In the genomic region with DNA sequence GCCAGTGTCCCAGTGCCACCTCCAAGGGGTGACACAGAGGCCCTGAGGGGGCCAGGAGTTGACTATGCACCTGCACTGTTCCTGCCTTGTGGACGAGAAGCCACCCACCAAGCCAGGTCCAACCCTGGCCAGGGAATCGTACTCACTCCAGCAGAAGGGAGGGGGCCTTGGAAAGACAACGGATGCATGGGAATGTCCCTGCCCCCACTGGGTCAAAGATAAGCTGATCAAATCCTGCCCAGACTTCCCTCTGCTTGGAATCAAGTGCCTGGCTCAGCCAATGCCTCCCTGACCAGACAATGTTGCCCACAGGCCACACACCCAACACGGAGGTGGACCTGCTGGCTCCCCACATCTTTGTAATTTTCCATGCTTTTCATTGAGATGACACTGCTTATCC, we compare ENCODE assay signal across 25 cellular contexts. TPM values are rescaled to one million over a fixed set of nuclear protein-coding genes. Genes with fewer than 3 reads are reported as not detected.
"Had no signal": no experiment of that assay in that cellular context is flagged by ENCODE, and none has a peak within 500 bp of the region (broad histone marks: within the 10 kb centered on the region; RNA-seq: fewer than 3 reads in every experiment).

No MANE protein-coding gene starts in this region.

- H3K4me1 ChIP-seq: gastrocnemius medialis, sigmoid colon, transverse colon had no signal

- H3K9me3 ChIP-seq: esophagus muscularis mucosa, gastrocnemius medialis, heart right ventricle, left lung, lower lobe of right lung, ovary, right atrium auricular region, sigmoid colon, stomach, thoracic aorta, transverse colon had no signal

- ATAC-seq: gastrocnemius medialis, heart right ventricle, left lung, lower lobe of right lung had no signal

- H3K27ac ChIP-seq: epithelial cell of prostate, esophagus muscularis mucosa, gastrocnemius medialis, heart right ventricle, left lung, lower lobe of right lung, ovary, right atrium auricular region, sigmoid colon, skin epidermis, stomach, thoracic aorta, transverse colon had no signal

- H3K4me3 Mint-ChIP-seq: neural crest cell had no signal

- H3K4me3 ChIP-seq: esophagus muscularis mucosa, gastrocnemius medialis, heart right ventricle, left lung, lower lobe of right lung, ovary, right atrium auricular region, sigmoid colon, skin epidermis, stomach, thoracic aorta, transverse colon had no signal

- H3K36me3 ChIP-seq: esophagus muscularis mucosa, gastrocnemius medialis, heart right ventricle, left lung, ovary, right atrium auricular region, sigmoid colon, stomach, thoracic aorta, transverse colon had no signal

- H3K27me3 ChIP-seq: esophagus muscularis mucosa, gastrocnemius medialis, heart right ventricle, left lung, ovary, right atrium auricular region, sigmoid colon, stomach, transverse colon had no signal

- H3K9me3 Mint-ChIP-seq: neural crest cell had no signal

- DNase-seq: effector memory CD4-positive, alpha-beta T cell; gastrocnemius medialis; heart right ventricle; hypothalamus; islet precursor cell; left lung; lower lobe of right lung; mesenchymal stem cell; midbrain; nucleus accumbens; ovary; sigmoid colon; stimulated activated CD4-positive, alpha-beta T cell treated with anti-CD3 and anti-CD28 coated beads, Interleukin-2, amount 100 ng/mL, for 24 hours; stimulated activated CD4-positive, alpha-beta T cell treated with anti-CD3 and anti-CD28 coated beads, Interleukin-4, amount 100 ng/mL, for 4 hours; stimulated activated naive CD4-positive, alpha-beta T cell; stomach; substantia nigra; transverse colon had no signal

RNA-seq across cellular contexts. Expression of gene CACNA2D2, which starts 23.9 kb away (rescaled TPM):
- total RNA-seq: fibroblast of villous mesenchyme had no signal
